In the genomic region with DNA sequence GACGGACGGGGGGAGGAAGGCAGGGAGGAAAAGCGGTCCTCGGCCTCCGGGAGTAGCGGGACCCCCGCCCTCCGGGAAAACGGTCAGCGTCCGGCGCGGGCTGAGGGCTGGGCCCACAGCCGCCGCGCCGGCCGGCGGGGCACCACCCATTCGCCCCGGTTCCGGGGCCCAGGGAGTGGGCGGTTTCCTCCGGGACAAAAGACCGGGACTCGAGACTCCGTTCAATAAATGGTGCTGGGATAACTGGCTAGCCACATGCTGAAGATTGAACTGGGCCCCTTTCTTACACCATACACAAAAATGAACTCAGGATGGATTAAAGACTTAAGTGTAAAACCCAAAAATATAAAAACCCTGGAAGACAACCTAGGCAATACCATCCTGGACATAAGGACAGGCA, we compare ENCODE assay signal across 15 cellular contexts. TPM values are rescaled to one million over a fixed set of nuclear protein-coding genes. Genes with fewer than 3 reads are reported as not detected.
"Had no signal": no experiment of that assay in that cellular context is flagged by ENCODE, and none has a peak within 500 bp of the region (broad histone marks: within the 10 kb centered on the region; RNA-seq: fewer than 3 reads in every experiment).

No MANE protein-coding gene starts in this region.

RNA-seq across cellular contexts. Expression of a gene that starts 28.8 kb away (rescaled TPM):
- total RNA-seq: stomach, subcutaneous adipose tissue, suprapubic skin, temporal lobe, testis, thoracic aorta, thyroid gland, tibial nerve, transverse colon, upper lobe of left lung, upper lobe of right lung, urinary bladder, uterus, vagina had no signal
- polyA plus RNA-seq: stomach, thymus, urinary bladder had no signal
